ENCODE assay signal across 22 cellular contexts in genomic region chr16:51822471-51822870, GRCh38.
"Had no signal": no experiment of that assay in that cellular context is flagged by ENCODE, and none has a peak within 500 bp of the region (broad histone marks: within the 10 kb centered on the region; RNA-seq: fewer than 3 reads in every experiment).

No MANE protein-coding gene starts in this region.

- H3K4me3 ChIP-seq: adrenal gland had no signal

- H3K27ac ChIP-seq: adrenal gland had no signal

- DNase-seq: activated CD4-positive, alpha-beta T cell treated with anti-CD3 and anti-CD28 coated beads for 48 hours; activated CD4-positive, alpha-beta T cell treated with anti-CD3 and anti-CD28 coated beads, Interleukin-2, amount 50 U/mL, for 4 hours; activated CD4-positive, CD25-positive, alpha-beta regulatory T cell treated with anti-CD3 and anti-CD28 coated beads, Interleukin-2, amount 50 U/mL, for 72 hours; activated CD8-positive, alpha-beta memory T cell treated with anti-CD3 and anti-CD28 coated beads, Interleukin-2, amount 50 U/mL, for 48 hours; activated CD8-positive, alpha-beta T cell treated with anti-CD3 and anti-CD28 coated beads, Interleukin-2, amount 10 ng/mL, durations not matched to agents 7 days and 5 days; activated naive CD4-positive, alpha-beta T cell treated with anti-CD3 and anti-CD28 coated beads, Interleukin-2, amount 50 U/mL, for 16 hours; activated naive CD8-positive, alpha-beta T cell treated with anti-CD3 and anti-CD28 coated beads, Interleukin-2, amount 10 ng/mL, durations not matched to agents 7 days and 5 days; activated T-cell treated with anti-CD3 and anti-CD28 coated beads, Interleukin-2, amount 50 U/mL, for 1 hour; adrenal gland; anterior cingulate cortex; MM.1S; NCI-H1105; NCI-H1436; NCI-H1694 treated with DMSO at 0.1 percent for 48 hours; NCI-H2029 treated with DMSO at 0.1 percent for 48 hours; NCI-H345; NCI-H510A; PC-3; SHP77; T-helper 17 cell; T-helper 9 cell had no signal

- H3K27me3 ChIP-seq: adrenal gland had no signal

- H3K36me3 ChIP-seq: adrenal gland had no signal

- ATAC-seq: activated CD8-positive, alpha-beta T cell treated with anti-CD3 and anti-CD28 coated beads, Interleukin-2, amount 10 ng/mL, durations not matched to agents 7 days and 5 days; PC-3; T-helper 17 cell; WTC11 had no signal

- H3K4me1 ChIP-seq: adrenal gland had no signal

- H3K9me3 ChIP-seq: adrenal gland had no signal
